32 cellular contexts compared by ENCODE assay signal in the genomic region with DNA sequence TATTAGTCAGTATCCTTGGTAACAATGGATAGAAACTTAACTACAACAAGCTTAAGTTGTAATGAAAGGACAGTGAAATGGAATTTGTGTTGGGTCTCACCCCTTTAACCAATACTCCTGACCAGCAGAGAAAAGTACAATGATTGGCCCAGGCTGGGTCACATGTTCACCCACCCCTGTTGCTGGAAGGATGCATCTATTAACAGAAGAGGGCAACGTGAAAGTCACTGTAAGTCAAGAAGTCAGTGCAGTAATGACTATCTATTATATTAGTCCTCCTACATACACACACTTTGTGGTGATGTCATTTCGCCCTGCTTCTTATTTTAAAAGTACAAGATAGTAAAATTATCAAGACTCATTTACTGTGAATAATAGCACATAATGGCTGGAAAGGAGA. TPM values are rescaled to one million over a fixed set of nuclear protein-coding genes. Genes with fewer than 3 reads are reported as not detected.
"Had no signal": no experiment of that assay in that cellular context is flagged by ENCODE, and none has a peak within 500 bp of the region (broad histone marks: within the 10 kb centered on the region; RNA-seq: fewer than 3 reads in every experiment).

No MANE protein-coding gene starts in this region.

- DNase-seq: activated CD4-positive, alpha-beta T cell treated with anti-CD3 and anti-CD28 coated beads for 36 hours; activated CD4-positive, alpha-beta T cell treated with anti-CD3 and anti-CD28 coated beads, Interleukin-2, amount 50 U/mL, for 4 hours; activated CD4-positive, CD25-positive, alpha-beta regulatory T cell; activated effector memory CD4-positive, alpha-beta T cell treated with Interleukin-2 at 50 U/mL for 16 hours; activated naive CD4-positive, alpha-beta T cell treated with Interleukin-2 at 50 U/mL for 16 hours; activated T-cell treated with anti-CD3 and anti-CD28 coated beads for 4 hours; activated T-cell treated with anti-CD3 and anti-CD28 coated beads, Interleukin-2, amount 50 U/mL, for 72 hours; anterior cingulate cortex; endodermal cell; foreskin fibroblast; heart left ventricle; naive B cell; nephron progenitor cell; sigmoid colon; small intestine; stimulated activated CD4-positive, alpha-beta T cell treated with anti-CD3 and anti-CD28 coated beads, Interleukin-4, amount 100 ng/mL, for 24 hours; uterus had no signal

- H3K27me3 Mint-ChIP-seq: central memory CD8-positive, alpha-beta T cell; naive B cell had no signal

- H3K4me3 ChIP-seq: heart left ventricle, sigmoid colon, uterus had no signal

- H3K36me3 ChIP-seq: heart left ventricle, neutrophil, sigmoid colon, uterus had no signal

- ATAC-seq: activated CD4-positive, alpha-beta T cell treated with anti-CD3 and anti-CD28 coated beads for 36 hours; esophagus mucosa; heart left ventricle; stimulated activated effector memory CD8-positive, alpha-beta T cell treated with anti-CD3 and anti-CD28 coated beads, Interleukin-12 subunit alpha, Interleukin-12 subunit beta, amount 100 ng/mL, for 72 hours had no signal

- H3K4me1 Mint-ChIP-seq: activated CD4-positive, alpha-beta T cell treated with anti-CD3 and anti-CD28 coated beads for 36 hours; central memory CD8-positive, alpha-beta T cell; endodermal cell; mesothelial cell of epicardium; naive B cell; nephron progenitor cell; stimulated activated effector memory CD8-positive, alpha-beta T cell treated with anti-CD3 and anti-CD28 coated beads, Interleukin-12 subunit alpha, Interleukin-12 subunit beta, amount 100 ng/mL, for 72 hours had no signal

- H3K9me3 Mint-ChIP-seq: dendritic cell treated with granulocyte-macrophage colony-stimulating factor and Interleukin-4, amounts not matched to agents 40 ng/mL and 50 ng/mL, for 4 days; stimulated activated effector memory CD8-positive, alpha-beta T cell treated with anti-CD3 and anti-CD28 coated beads, Interleukin-12 subunit alpha, Interleukin-12 subunit beta, amount 100 ng/mL, for 72 hours had no signal

- H3K27ac Mint-ChIP-seq: activated CD4-positive, alpha-beta T cell treated with anti-CD3 and anti-CD28 coated beads for 36 hours; activated naive CD8-positive, alpha-beta T cell; activated T-cell treated with anti-CD3 and anti-CD28 coated beads, Interleukin-2, amount 50 U/mL, for 72 hours; dendritic cell treated with granulocyte-macrophage colony-stimulating factor and Interleukin-4, amounts not matched to agents 40 ng/mL and 50 ng/mL, for 4 days; endodermal cell; mesothelial cell of epicardium; progenitor cell of endocrine pancreas; stimulated activated effector memory CD8-positive, alpha-beta T cell treated with anti-CD3 and anti-CD28 coated beads, Interleukin-12 subunit alpha, Interleukin-12 subunit beta, amount 100 ng/mL, for 72 hours; stimulated activated naive CD8-positive, alpha-beta T cell treated with anti-CD3 and anti-CD28 coated beads, Interleukin-15, Interleukin-2, amounts not matched to agents 100 ng/mL and 50 ng/mL, for 24 hours; type B pancreatic cell had no signal

- H3K27ac ChIP-seq: heart left ventricle, neutrophil, sigmoid colon, uterus had no signal

- FAIRE-seq: bronchial epithelial cell, small intestine had no signal

- H3K4me3 Mint-ChIP-seq: activated CD4-positive, alpha-beta T cell treated with anti-CD3 and anti-CD28 coated beads for 36 hours; activated naive CD8-positive, alpha-beta T cell; activated T-cell treated with anti-CD3 and anti-CD28 coated beads, Interleukin-2, amount 50 U/mL, for 72 hours; central memory CD8-positive, alpha-beta T cell; dendritic cell treated with granulocyte-macrophage colony-stimulating factor and Interleukin-4, amounts not matched to agents 40 ng/mL and 50 ng/mL, for 4 days; endodermal cell; mesothelial cell of epicardium; naive B cell; nephron progenitor cell; stimulated activated effector memory CD8-positive, alpha-beta T cell treated with anti-CD3 and anti-CD28 coated beads, Interleukin-12 subunit alpha, Interleukin-12 subunit beta, amount 100 ng/mL, for 72 hours; stimulated activated naive CD8-positive, alpha-beta T cell treated with anti-CD3 and anti-CD28 coated beads, Interleukin-15, Interleukin-2, amounts not matched to agents 100 ng/mL and 50 ng/mL, for 24 hours; type B pancreatic cell had no signal

- H3K36me3 Mint-ChIP-seq: activated naive CD8-positive, alpha-beta T cell; mesothelial cell of epicardium; naive B cell; stimulated activated effector memory CD8-positive, alpha-beta T cell treated with anti-CD3 and anti-CD28 coated beads, Interleukin-12 subunit alpha, Interleukin-12 subunit beta, amount 100 ng/mL, for 72 hours; type B pancreatic cell had no signal

- H3K27me3 ChIP-seq: neutrophil, sigmoid colon, uterus had no signal

- H3K4me1 ChIP-seq: heart left ventricle, sigmoid colon, uterus had no signal

- H3K9me3 ChIP-seq: neutrophil had no signal

RNA-seq across cellular contexts. Expression of a gene that starts 16.2 kb away (rescaled TPM):
- total RNA-seq: activated CD4-positive, alpha-beta T cell treated with anti-CD3 and anti-CD28 coated beads for 36 hours; activated T-cell treated with anti-CD3 and anti-CD28 coated beads, Interleukin-2, amount 50 U/mL, for 72 hours; bronchial epithelial cell; esophagus mucosa; kidney epithelial cell; mesothelial cell of epicardium; osteocyte; progenitor cell of endocrine pancreas; sigmoid colon; subcutaneous adipose tissue; uterus had no signal

RNA-seq across cellular contexts. Expression of a gene that starts 46.2 kb away (rescaled TPM):
- total RNA-seq: activated CD4-positive, alpha-beta T cell treated with anti-CD3 and anti-CD28 coated beads for 36 hours; activated T-cell treated with anti-CD3 and anti-CD28 coated beads, Interleukin-2, amount 50 U/mL, for 72 hours; bronchial epithelial cell; endodermal cell; esophagus mucosa; kidney epithelial cell; lower leg skin; mesothelial cell of epicardium; osteocyte; progenitor cell of endocrine pancreas; sigmoid colon; subcutaneous adipose tissue; uterus had no signal
